In genomic region chr4:213971-214370, GRCh38 we compare ENCODE assay signal across 24 cellular contexts.
DNase-seq lines count a peak whose midpoint lies in the region; ATAC-seq and TF ChIP-seq lines count a peak whose summit lies in the region.
"Had no signal": no experiment of that assay in that cellular context is flagged by ENCODE, and none has a peak within 500 bp of the region (broad histone marks: within the 10 kb centered on the region; RNA-seq: fewer than 3 reads in every experiment).

No MANE protein-coding gene starts in this region.

- 77% methylated on average over 2 of the region's 2 CpGs for WGBS in SK-N-SH (ENCODE audit: low lambda C conversion rate)
- 82 to 96% methylated on average over 2 of the region's 2 CpGs for WGBS in lower leg skin, 2 donors

- H3K4me3 Mint-ChIP-seq in brain, result peak overlapping the region; percentile 48 to 92 (median 89)
- peak overlapping the region; percentile 80 for H3K4me3 Mint-ChIP-seq in osteocyte (ENCODE audit: unreplicated experiment)
- H3K4me3 Mint-ChIP-seq: activated naive CD8-positive, alpha-beta T cell treated with anti-CD3 and anti-CD28 coated beads for 36 hours; activated T-cell treated with anti-CD3 and anti-CD28 coated beads, Interleukin-2, amount 50 U/mL, for 4 hours; neural progenitor cell had no signal

- TF ChIP-seq CTCF in SK-N-SH (IDR thresholded peaks at IDR 0.05), result no peak
- no peak for TF ChIP-seq CTCF in brain (conservative IDR thresholded peaks at IDR 0.05)
- no peak for TF ChIP-seq CTCF in osteocyte (IDR thresholded peaks at IDR 0.05)
- TF ChIP-seq CTCF in lower leg skin (IDR thresholded peaks at IDR 0.05), result no peak

- H3K27ac ChIP-seq in SK-N-SH (ENCODE audit: low read depth in 2 of 2, low read length in 1 of 2), result no peak overlapping the region
- H3K27ac ChIP-seq: 22Rv1, neural progenitor cell, right atrium auricular region, upper lobe of left lung had no signal

- H3K27me3 ChIP-seq in SK-N-SH (ENCODE audit: insufficient read depth), result no peaks in the 10 kb centered on the region
- H3K27me3 ChIP-seq: neural progenitor cell, right atrium auricular region had no signal

- no peaks in the 10 kb centered on the region for H3K9me2 ChIP-seq in SK-N-SH

- peaks cover 41 to 73% (median 66%) of the 10 kb centered on the region in 5 experiments for H3K9me3 Mint-ChIP-seq in brain
- H3K9me3 Mint-ChIP-seq in osteocyte (ENCODE audit: unreplicated experiment), result peaks cover 33% of the 10 kb centered on the region

- H3F3A ChIP-seq in SK-N-SH (replicated peaks; ENCODE audit: insufficient read depth), result no peaks in the 10 kb centered on the region

- H3K9ac ChIP-seq in SK-N-SH, result no peak overlapping the region
- H3K9ac ChIP-seq: neural progenitor cell had no signal

- H3K9me3 ChIP-seq in SK-N-SH, result peaks cover 3% of the 10 kb centered on the region; the same call in 1 of the 2 replicates
- H3K9me3 ChIP-seq: right atrium auricular region had no signal

- no peak overlapping the region; a peak in 1 of 4 replicates for H3K4me3 ChIP-seq in SK-N-SH (ENCODE audit: low read depth in 2 of 2, low read length in 1 of 2)
- H3K4me3 ChIP-seq in iPS-11a (ENCODE audit: low read depth, low read length), result peak overlapping the region; percentile 72
- H3K4me3 ChIP-seq in lower leg skin (ENCODE audit: low read depth, poor library complexity, severe bottlenecking), result no peak overlapping the region
- H3K4me3 ChIP-seq: neural progenitor cell had no signal

- H3K36me3 Mint-ChIP-seq in brain (peaks cover 88% of the 10 kb centered on the region), osteocyte (ENCODE audit: unreplicated experiment) (peaks cover 1% of the 10 kb centered on the region)

- TF ChIP-seq POLR2A in lower leg skin (IDR thresholded peaks at IDR 0.05), result no peak

- H3K27ac Mint-ChIP-seq in brain (peak overlapping the region in 1 of 5 experiments; percentile 23), osteocyte (ENCODE audit: unreplicated experiment) (no peak overlapping the region)
- H3K27ac Mint-ChIP-seq: activated naive CD8-positive, alpha-beta T cell treated with anti-CD3 and anti-CD28 coated beads for 36 hours; neural progenitor cell had no signal

- TF ChIP-seq RAD21 in SK-N-SH (IDR thresholded peaks at IDR 0.05; ENCODE audit: low read length), result no peak

- POLR2A ChIA-PET in SK-N-SH (lab: Yijun Ruan, JAX), result no interaction called here

- intact Hi-C loops in lower leg skin (cut with DNase I; ENCODE audit: low total_unique reads), result no loop called here

- peaks cover 29% of the 10 kb centered on the region; the same call in 1 of the 2 replicates for H3K79me2 ChIP-seq in SK-N-SH (ENCODE audit: insufficient read depth)

- no peaks in the 10 kb centered on the region for H4K20me1 ChIP-seq in SK-N-SH (ENCODE audit: insufficient read depth)

- no peak for ATAC-seq in SK-N-SH treated with all-trans-retinoic acid at 6 μM for 48 hours
- no peak for ATAC-seq in GM19455 (IDR thresholded peaks at IDR 0.05; ENCODE audit: unreplicated experiment)
- ATAC-seq: activated T-cell treated with anti-CD3 and anti-CD28 coated beads, Interleukin-2, amount 50 U/mL, for 4 hours; stimulated activated naive CD8-positive, alpha-beta T cell treated with anti-CD3 and anti-CD28 coated beads, Interleukin-15, Interleukin-2, amounts not matched to agents 100 U/mL and 50 U/mL, for 24 hours had no signal

- no peak for TF ChIP-seq EP300 in SK-N-SH (IDR thresholded peaks at IDR 0.05; ENCODE audit: borderline replicate concordance in 1 of 2, low read depth in 1 of 2, low read length in 1 of 2)

- CTCF ChIA-PET in SK-N-SH (lab: Yijun Ruan, JAX), result no interaction called here

- peaks cover 14% of the 10 kb centered on the region for H3K4me1 Mint-ChIP-seq in brain
- H3K4me1 Mint-ChIP-seq in osteocyte (ENCODE audit: unreplicated experiment), result peaks cover 12% of the 10 kb centered on the region
- H3K4me1 Mint-ChIP-seq: neural progenitor cell had no signal

- peak overlapping the region; percentile 81; the same call in 1 of the 2 replicates for H3K4me2 ChIP-seq in SK-N-SH
- H3K4me2 ChIP-seq: neural progenitor cell had no signal

- no peaks in the 10 kb centered on the region for H3K36me3 ChIP-seq in SK-N-SH (replicated peaks in 1 of 2; ENCODE audit: control insufficient read depth in 1 of 2, insufficient read depth in 2 of 2, low read length in 1 of 2)
- H3K36me3 ChIP-seq: neural progenitor cell, right atrium auricular region, upper lobe of left lung had no signal

- no peak overlapping the region for H2AFZ ChIP-seq in SK-N-SH (ENCODE audit: low read depth)
- H2AFZ ChIP-seq: neural progenitor cell had no signal

- peaks cover 0 to 9% of the 10 kb centered on the region in 2 experiments; a peak in 1 of 4 replicates for H3K4me1 ChIP-seq in SK-N-SH (ENCODE audit: control insufficient read depth in 1 of 2, insufficient read depth in 2 of 2, low read depth in 1 of 2, low read length in 1 of 2)
- H3K4me1 ChIP-seq: neural progenitor cell had no signal

- H3K27me3 Mint-ChIP-seq in brain (peaks cover 14% of the 10 kb centered on the region), osteocyte (ENCODE audit: unreplicated experiment) (no peaks in the 10 kb centered on the region)

- DNase-seq in SK-N-SH (no peak), osteocyte (ENCODE audit: extremely low spot score, unreplicated experiment) (no peak), lower leg skin (ENCODE audit: low spot score in 2 of 2) (no peak), AG20443 (ENCODE audit: low spot score) (no peak)
- DNase-seq: activated CD4-positive, alpha-beta T cell treated with anti-CD3 and anti-CD28 coated beads, Interleukin-2, amount 50 U/mL, for 4 hours; activated naive CD8-positive, alpha-beta T cell treated with anti-CD3 and anti-CD28 coated beads for 36 hours; activated T-cell treated with anti-CD3 and anti-CD28 coated beads, Interleukin-2, amount 50 U/mL, for 4 hours; C1 segment of cervical spinal cord; DMS153; effector CD4-positive, alpha-beta T cell; H7; hypothalamus; Kasumi-1; NCI-H1105; NCI-H774; stimulated activated naive CD8-positive, alpha-beta T cell treated with anti-CD3 and anti-CD28 coated beads, Interleukin-15, Interleukin-2, amounts not matched to agents 100 U/mL and 50 U/mL, for 24 hours had no signal

TF ChIP-seq in SK-N-SH, 30 proteins besides CTCF, POLR2A, EP300 and RAD21:
- no peak for TF ChIP-seq NRF1 (IDR thresholded peaks at IDR 0.05; ENCODE audit: low read depth, low read length)

TF ChIP-seq in SK-N-SH treated with all-trans-retinoic acid at 6 μM for 48 hours, 23 proteins besides CTCF, POLR2A, EP300 and RAD21:
- TF ChIP-seq TCF4 (CRISPR knock-in tag; IDR thresholded peaks at IDR 0.05; ENCODE audit: borderline replicate concordance) (no peak), POU6F1 (CRISPR knock-in tag; IDR thresholded peaks at IDR 0.05; ENCODE audit: borderline replicate concordance, low read depth) (no peak), ESRRG (CRISPR knock-in tag; IDR thresholded peaks at IDR 0.05) (no peak), ZFP3 (CRISPR knock-in tag; IDR thresholded peaks at IDR 0.05) (no peak), ZNF8 (CRISPR knock-in tag; IDR thresholded peaks at IDR 0.05) (no peak), PPARA (CRISPR knock-in tag; IDR thresholded peaks at IDR 0.05; ENCODE audit: borderline replicate concordance) (no peak), BACH2 (CRISPR knock-in tag; IDR thresholded peaks at IDR 0.05; ENCODE audit: borderline replicate concordance) (no peak), GLIS3 (CRISPR knock-in tag; IDR thresholded peaks at IDR 0.05) (no peak), OSR1 (CRISPR knock-in tag; IDR thresholded peaks at IDR 0.05) (no peak), ZC3H10 (CRISPR knock-in tag; IDR thresholded peaks at IDR 0.05) (no peak), SNAI2 (CRISPR knock-in tag; IDR thresholded peaks at IDR 0.05) (no peak), RARB (CRISPR knock-in tag; IDR thresholded peaks at IDR 0.05) (no peak), CSDC2 (CRISPR knock-in tag; IDR thresholded peaks at IDR 0.05) (no peak), TOX (CRISPR knock-in tag; IDR thresholded peaks at IDR 0.05; ENCODE audit: borderline replicate concordance) (no peak), ZNF565 (CRISPR knock-in tag; conservative IDR thresholded peaks at IDR 0.05; ENCODE audit: low read depth) (no peak)
- TF ChIP-seq, protein P1, sequence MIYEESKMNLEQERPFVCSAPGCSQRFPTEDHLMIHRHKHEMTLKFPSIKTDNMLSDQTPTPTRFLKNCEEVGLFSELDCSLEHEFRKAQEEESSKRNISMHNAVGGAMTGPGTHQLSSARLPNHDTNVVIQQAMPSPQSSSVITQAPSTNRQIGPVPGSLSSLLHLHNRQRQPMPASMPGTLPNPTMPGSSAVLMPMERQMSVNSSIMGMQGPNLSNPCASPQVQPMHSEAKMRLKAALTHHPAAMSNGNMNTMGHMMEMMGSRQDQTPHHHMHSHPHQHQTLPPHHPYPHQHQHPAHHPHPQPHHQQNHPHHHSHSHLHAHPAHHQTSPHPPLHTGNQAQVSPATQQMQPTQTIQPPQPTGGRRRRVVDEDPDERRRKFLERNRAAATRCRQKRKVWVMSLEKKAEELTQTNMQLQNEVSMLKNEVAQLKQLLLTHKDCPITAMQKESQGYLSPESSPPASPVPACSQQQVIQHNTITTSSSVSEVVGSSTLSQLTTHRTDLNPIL (CRISPR knock-in tag; IDR thresholded peaks at IDR 0.05; ENCODE audit: low read depth), result no peak
